ENCODE assay signal across 20 cellular contexts in the genomic region with DNA sequence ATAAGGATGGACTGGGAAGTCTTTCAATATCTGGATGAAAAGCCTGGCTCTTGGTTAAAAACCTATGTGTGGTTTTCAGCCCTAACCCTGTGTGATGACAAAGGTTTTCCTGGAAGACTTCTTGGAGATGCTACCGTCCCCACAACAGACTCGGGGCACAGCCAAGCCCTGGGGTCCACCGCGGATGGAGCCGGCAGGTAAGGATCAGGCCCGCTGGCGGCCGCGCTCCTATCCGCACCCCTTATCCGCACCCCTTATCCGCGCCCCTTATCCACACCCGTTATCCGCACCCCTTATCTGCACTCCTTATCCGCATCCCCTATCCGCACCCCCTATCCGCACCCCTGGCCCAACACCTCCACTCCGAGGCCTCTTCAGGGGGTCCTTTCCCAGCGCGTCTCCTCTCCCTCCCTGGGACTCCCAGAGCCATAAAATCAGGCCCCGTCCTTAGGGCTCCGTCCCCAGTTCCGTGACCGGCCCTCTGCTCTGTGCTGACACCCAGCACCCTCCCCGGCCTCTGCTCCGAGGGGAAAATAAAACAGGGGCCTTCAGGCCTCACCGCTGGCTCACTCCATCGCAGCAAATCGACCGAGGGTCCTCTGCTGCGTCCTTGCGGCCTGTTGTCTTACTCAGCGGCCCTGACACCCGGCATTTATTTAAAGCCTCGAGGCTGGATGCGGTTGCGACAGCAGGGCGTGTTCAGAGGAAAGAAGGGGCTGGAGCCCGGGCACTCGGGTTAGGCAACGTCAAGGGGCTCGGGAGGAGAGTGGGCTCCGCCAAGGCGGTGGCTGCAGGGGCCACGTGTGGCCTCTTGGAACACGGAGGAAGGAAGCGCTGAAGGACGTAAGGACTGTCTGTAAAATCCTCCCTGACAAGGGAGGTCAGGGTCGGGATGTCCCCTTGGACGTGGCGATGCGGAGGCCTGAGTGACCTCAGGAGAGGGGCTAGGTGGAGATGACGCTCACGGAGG.
"Had no signal": no experiment of that assay in that cellular context is flagged by ENCODE, and none has a peak within 500 bp of the region (broad histone marks: within the 10 kb centered on the region; RNA-seq: fewer than 3 reads in every experiment).

No MANE protein-coding gene starts in this region.

- H3K36me3 Mint-ChIP-seq: mesothelial cell of epicardium had no signal

- H3K4me3 Mint-ChIP-seq: mesothelial cell of epicardium had no signal

- H3K27ac Mint-ChIP-seq: mesothelial cell of epicardium had no signal

- ATAC-seq: gastrocnemius medialis, heart right ventricle, left cardiac atrium, left lung, left ventricle myocardium superior, mucosa of descending colon had no signal

- H3K27me3 ChIP-seq: esophagus squamous epithelium, gastrocnemius medialis, heart right ventricle, left lung had no signal

- H3K4me3 ChIP-seq: coronary artery, dorsolateral prefrontal cortex, esophagus squamous epithelium, gastrocnemius medialis, heart right ventricle, left lung, lower lobe of right lung, mucosa of descending colon had no signal

- H3K9me3 Mint-ChIP-seq: mesothelial cell of epicardium had no signal

- H3K36me3 ChIP-seq: esophagus squamous epithelium, gastrocnemius medialis, heart right ventricle, left lung, lower lobe of right lung had no signal

- H3K27ac ChIP-seq: coronary artery, dorsolateral prefrontal cortex, esophagus squamous epithelium, gastrocnemius medialis, heart right ventricle, left lung, lower lobe of right lung had no signal

- H3K9me3 ChIP-seq: esophagus squamous epithelium, gastrocnemius medialis, lower lobe of right lung had no signal

- H3K4me1 ChIP-seq: esophagus squamous epithelium, gastrocnemius medialis, heart right ventricle, left lung, lower lobe of right lung had no signal

- DNase-seq: dermis blood vessel endothelial cell; dorsolateral prefrontal cortex; effector CD4-positive, alpha-beta T cell; effector memory CD4-positive, alpha-beta T cell; esophagus squamous epithelium; foreskin fibroblast; foreskin melanocyte; gastrocnemius medialis; glutamatergic neuron; head of caudate nucleus; heart right ventricle; hippocampal formation; left cardiac atrium; left lung; left ventricle myocardium superior; lower lobe of right lung; mesenchymal stem cell; mucosa of descending colon had no signal
